ENCODE assay signal across 8 cellular contexts in genomic region chr9:122930933-122931850, GRCh38. TPM values are rescaled to one million over a fixed set of nuclear protein-coding genes. Genes with fewer than 3 reads are reported as not detected.
DNase-seq lines count a peak whose midpoint lies in the region; ATAC-seq and TF ChIP-seq lines count a peak whose summit lies in the region.

Gene ZBTB26, minus strand, starts transcription at chr9:122931512. Its CDS starts 11,578 bp downstream, at chr9:122919934.

- in situ Hi-C loops in Caki2 (cut with HindIII; ENCODE audit: low pct_unique_long_range_greater_than_20kb, low sequenced_read_pairs) = no loop called here

- no peaks in the 10 kb centered on the region for H3K36me3 Mint-ChIP-seq in endothelial cell (ENCODE audit: low read depth, unreplicated experiment)

- ATAC-seq in GM21390 (IDR thresholded peaks at IDR 0.05; ENCODE audit: unreplicated experiment) = peak; percentile 96

- peaks cover 13% of the 10 kb centered on the region for H3K4me1 Mint-ChIP-seq in endothelial cell (ENCODE audit: unreplicated experiment)

- peak within 1 kb of the TSS; percentile 98 for H3K27ac Mint-ChIP-seq in endothelial cell (ENCODE audit: unreplicated experiment)

- peaks cover 5% of the 10 kb centered on the region for H3K27me3 Mint-ChIP-seq in endothelial cell (ENCODE audit: unreplicated experiment)

- TF ChIP-seq CTCF in endothelial cell (IDR thresholded peaks at IDR 0.05; ENCODE audit: unreplicated experiment) = no peak

- peak; percentile 91 for DNase-seq in Caki2 (ENCODE audit: low read depth)
- DNase-seq in HUDEP-2 (lab: John Stamatoyannopoulos, UW; ENCODE audit: unreplicated experiment in 76 of 76) = peak in 75 of 76 experiments; percentile 21 to 96 (median 88)
- DNase-seq in NOMO-1 treated with dmso at 0.1 percent for 144 hours (lab: John Stamatoyannopoulos, UW; ENCODE audit: unreplicated experiment) = peak; percentile 87
- peak; percentile 79 for DNase-seq in activated CD8-positive, alpha-beta memory T cell treated with anti-CD3 and anti-CD28 coated beads, Interleukin-2, amount 50 U/mL, for 1 hour (ENCODE audit: extremely low read depth)
- DNase-seq in endothelial cell (ENCODE audit: low spot score) = peak; percentile 91
- DNase-seq in midbrain (lab: John Stamatoyannopoulos, UW) = peak; percentile 95
- DNase-seq in stimulated activated CD8-positive, alpha-beta memory T cell treated with anti-CD3 and anti-CD28 coated beads, Interleukin-2, amount 100 ng/mL, for 1 hour (ENCODE audit: low read depth in 2 of 2) = peak; percentile 71 to 77

- no peak within 1 kb of the TSS for H3K4me3 Mint-ChIP-seq in endothelial cell (ENCODE audit: unreplicated experiment)

- H3K9me3 Mint-ChIP-seq in endothelial cell (ENCODE audit: unreplicated experiment) = no peaks in the 10 kb centered on the region

RNA-seq across cellular contexts. Expression of gene ZBTB26, which starts in this region (rescaled TPM):
- total RNA-seq in Caki2 (2014; rRNA removed; shearing (Covaris generic); ENCODE audit: low replicate concordance) = 0.17 and 1.7 TPM in 2 replicates
- total RNA-seq in endothelial cell (ENCODE audit: unreplicated experiment) = 9.8 TPM

Comparison
In these comparisons a context has a peak if more than half of its experiments do, and no peak if none do; other contexts are left out.
1. Peak in every context shown above with its lines: DNase-seq and ATAC-seq.